In the genomic region with DNA sequence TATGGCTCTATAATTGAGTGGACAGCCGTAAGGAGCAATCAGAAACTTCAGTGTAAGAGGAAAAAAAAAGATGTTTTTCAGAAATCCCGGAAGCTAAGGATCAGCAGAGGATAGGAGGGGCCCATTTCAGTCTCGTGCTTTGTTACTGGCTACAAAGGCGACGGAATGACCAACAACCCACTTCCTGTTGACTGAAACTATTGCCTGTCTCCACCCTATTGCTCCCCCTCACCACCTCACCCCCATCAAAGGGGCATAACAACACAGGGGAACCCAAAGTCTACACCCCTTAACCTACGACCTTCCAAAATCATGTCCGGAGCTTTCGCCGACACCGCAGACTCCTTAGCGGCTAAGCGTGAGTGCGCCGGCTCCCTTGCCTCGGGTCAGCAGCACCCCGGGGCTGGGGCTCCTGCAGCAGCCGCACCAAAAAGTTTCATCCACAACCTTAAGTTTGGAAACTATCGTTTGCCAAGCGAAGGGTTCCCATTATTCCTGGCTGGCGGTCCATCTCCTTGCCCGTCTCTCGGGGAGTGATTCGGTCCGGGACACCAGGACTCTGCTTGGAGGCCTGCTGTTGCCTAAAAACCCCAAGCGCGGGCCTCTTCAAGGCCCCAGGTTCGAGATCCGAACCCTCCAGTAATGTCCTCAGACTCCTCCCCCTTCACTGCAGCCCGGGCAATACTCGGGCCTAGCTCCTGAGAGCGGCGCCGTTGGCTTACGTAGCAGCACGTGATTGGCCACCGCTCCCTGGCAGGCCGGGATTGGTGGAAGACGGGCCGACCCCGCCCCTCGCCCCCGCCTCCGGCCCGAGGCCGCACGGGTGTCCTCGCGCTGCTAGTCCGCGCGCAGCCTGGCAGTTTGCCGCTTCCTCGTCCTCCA, we compare ENCODE assay signal across 1 cellular context.
A peak's percentile ranks its signal among the peaks of the same experiment; 100 is the strongest.
TF ChIP-seq lines count a peak whose summit lies in the region.

A gene (plus strand): TSS at position 840 of the 882 bp plus-strand sequence. CDS start 53 bp downstream, outside the sequence.

TF ChIP-seq in K562, 482 proteins besides CTCF, POLR2A, EP300 and RAD21 (continued from another document and continues in another):
- TF ChIP-seq SIN3A (IDR thresholded peaks at IDR 0.05; ENCODE audit: borderline replicate concordance in 2 of 2, control insufficient read depth in 1 of 2, low read depth in 2 of 2, low read length in 2 of 2) (peak in 1 of 2 experiments; percentile 52; a peak in 1 of 4 replicates), FOXK2 (conservative IDR thresholded peaks at IDR 0.05 in 1 of 2, IDR thresholded peaks at IDR 0.05 in 1 of 2; ENCODE audit: low read depth in 2 of 2) (peak; percentile 93 to 95), KDM5B (IDR thresholded peaks at IDR 0.05; ENCODE audit: insufficient replicate concordance, low read depth, low read length) (peak; percentile 16), SP2 (IDR thresholded peaks at IDR 0.05; ENCODE audit: extremely low read depth, low read depth, low read length, poor library complexity, severe bottlenecking) (peak; percentile 41), TAF9B (IDR thresholded peaks at IDR 0.05; ENCODE audit: partially characterized antibody) (peak; percentile 74), NR2C1 (IDR thresholded peaks at IDR 0.05) (peak; percentile 80), NR2C1 (tag; IDR thresholded peaks at IDR 0.05) (peak; percentile 85), PCBP2 (IDR thresholded peaks at IDR 0.05; ENCODE audit: low read depth, low read length, poor library complexity, severe bottlenecking) (no peak), SIN3B (IDR thresholded peaks at IDR 0.05; ENCODE audit: low read depth) (peak; percentile 17; the same call in 1 of the 2 replicates), FOXA3 (CRISPR knock-in tag; conservative IDR thresholded peaks at IDR 0.05 in 1 of 2, IDR thresholded peaks at IDR 0.05 in 1 of 2) (peak; percentile 52 to 58; a peak in 2 of 4 replicates), NRF1 (conservative IDR thresholded peaks at IDR 0.05 in 1 of 2, IDR thresholded peaks at IDR 0.05 in 1 of 2) (peak; percentile 85 to 87), GABPA (tag; conservative IDR thresholded peaks at IDR 0.05; ENCODE audit: low read depth) (peak; percentile 85), YY1 (IDR thresholded peaks at IDR 0.05; ENCODE audit: borderline replicate concordance in 1 of 3, control insufficient read depth in 1 of 3, extremely low read depth in 1 of 3, insufficient read depth in 3 of 3, insufficient read length in 1 of 3, insufficient replicate concordance in 2 of 3, low read depth in 1 of 3, low read length in 2 of 3) (peak in 2 of 3 experiments; percentile 72 to 86), CBX8 (IDR thresholded peaks at IDR 0.05; ENCODE audit: borderline replicate concordance, extremely low read depth, low read depth, low read length, poor library complexity, severe bottlenecking) (no peak), SPI1 (IDR thresholded peaks at IDR 0.05; ENCODE audit: borderline replicate concordance, low read depth, low read length) (peak; percentile 74), L3MBTL2 (IDR thresholded peaks at IDR 0.05) (peak; percentile 44; the same call in 1 of the 2 replicates), FOS (IDR thresholded peaks at IDR 0.05; ENCODE audit: extremely low read depth, insufficient read length) (peak; percentile 78), HDAC1 (IDR thresholded peaks at IDR 0.05) (peak in 1 of 2 experiments; percentile 55; a peak in 2 of 4 replicates), PHTF2 (CRISPR knock-in tag; IDR thresholded peaks at IDR 0.05) (no peak), CHD2 (IDR thresholded peaks at IDR 0.05; ENCODE audit: low read depth, low read length) (peak; percentile 49), SLC30A9 (CRISPR knock-in tag; IDR thresholded peaks at IDR 0.05) (no peak), ZNF274 (IDR thresholded peaks at IDR 0.05; ENCODE audit: borderline replicate concordance, low read depth, low read length) (no peak), RFX5 (IDR thresholded peaks at IDR 0.05; ENCODE audit: low read depth, low read length) (0 out of 2 replicates have a peak, but pooled peaks have one; percentile 31), RUNX1 (IDR thresholded peaks at IDR 0.05; ENCODE audit: low read depth) (no peak), HMG20B (CRISPR knock-in tag; IDR thresholded peaks at IDR 0.05) (no peak), POLR2G (IDR thresholded peaks at IDR 0.05; ENCODE audit: low read depth, low read length) (peak; percentile 97), POLR2B (IDR thresholded peaks at IDR 0.05; ENCODE audit: low read depth, partially characterized antibody) (peak; percentile 54), CREB1 (IDR thresholded peaks at IDR 0.05) (peak; percentile 94), CREB1 (CRISPR knock-in tag; IDR thresholded peaks at IDR 0.05) (peak; percentile 96), HNRNPL (IDR thresholded peaks at IDR 0.05; ENCODE audit: low read depth, low read length) (no peak), TBL1XR1 (IDR thresholded peaks at IDR 0.05; ENCODE audit: low read length in 2 of 2) (peak in 1 of 2 experiments; percentile 56; a peak in 1 of 4 replicates), ZNF589 (CRISPR knock-in tag; IDR thresholded peaks at IDR 0.05; ENCODE audit: low read depth) (0 out of 2 replicates have a peak, but pooled peaks have one; percentile 15), CBX1 (IDR thresholded peaks at IDR 0.05; ENCODE audit: low read depth) (no peak), BRD9 (IDR thresholded peaks at IDR 0.05; ENCODE audit: low read depth, partially characterized antibody) (peak; percentile 51), SMAD4 (CRISPR knock-in tag; conservative IDR thresholded peaks at IDR 0.05) (0 out of 2 replicates have a peak, but pooled peaks have one; percentile 26)
- TF ChIP-seq, protein P1, sequence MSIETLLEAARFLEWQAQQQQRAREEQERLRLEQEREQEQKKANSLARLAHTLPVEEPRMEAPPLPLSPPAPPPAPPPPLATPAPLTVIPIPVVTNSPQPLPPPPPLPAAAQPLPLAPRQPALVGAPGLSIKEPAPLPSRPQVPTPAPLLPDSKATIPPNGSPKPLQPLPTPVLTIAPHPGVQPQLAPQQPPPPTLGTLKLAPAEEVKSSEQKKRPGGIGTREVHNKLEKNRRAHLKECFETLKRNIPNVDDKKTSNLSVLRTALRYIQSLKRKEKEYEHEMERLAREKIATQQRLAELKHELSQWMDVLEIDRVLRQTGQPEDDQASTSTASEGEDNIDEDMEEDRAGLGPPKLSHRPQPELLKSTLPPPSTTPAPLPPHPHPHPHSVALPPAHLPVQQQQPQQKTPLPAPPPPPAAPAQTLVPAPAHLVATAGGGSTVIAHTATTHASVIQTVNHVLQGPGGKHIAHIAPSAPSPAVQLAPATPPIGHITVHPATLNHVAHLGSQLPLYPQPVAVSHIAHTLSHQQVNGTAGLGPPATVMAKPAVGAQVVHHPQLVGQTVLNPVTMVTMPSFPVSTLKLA (conservative IDR thresholded peaks at IDR 0.05), result peak; percentile 57 to 79
- TF ChIP-seq, protein P2, sequence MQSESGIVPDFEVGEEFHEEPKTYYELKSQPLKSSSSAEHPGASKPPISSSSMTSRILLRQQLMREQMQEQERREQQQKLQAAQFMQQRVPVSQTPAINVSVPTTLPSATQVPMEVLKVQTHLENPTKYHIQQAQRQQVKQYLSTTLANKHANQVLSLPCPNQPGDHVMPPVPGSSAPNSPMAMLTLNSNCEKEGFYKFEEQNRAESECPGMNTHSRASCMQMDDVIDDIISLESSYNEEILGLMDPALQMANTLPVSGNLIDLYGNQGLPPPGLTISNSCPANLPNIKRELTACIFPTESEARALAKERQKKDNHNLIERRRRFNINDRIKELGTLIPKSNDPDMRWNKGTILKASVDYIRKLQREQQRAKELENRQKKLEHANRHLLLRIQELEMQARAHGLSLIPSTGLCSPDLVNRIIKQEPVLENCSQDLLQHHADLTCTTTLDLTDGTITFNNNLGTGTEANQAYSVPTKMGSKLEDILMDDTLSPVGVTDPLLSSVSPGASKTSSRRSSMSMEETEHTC (IDR thresholded peaks at IDR 0.05), result peak; percentile 75; the same call in 1 of the 2 replicates
- TF ChIP-seq, protein P3, sequence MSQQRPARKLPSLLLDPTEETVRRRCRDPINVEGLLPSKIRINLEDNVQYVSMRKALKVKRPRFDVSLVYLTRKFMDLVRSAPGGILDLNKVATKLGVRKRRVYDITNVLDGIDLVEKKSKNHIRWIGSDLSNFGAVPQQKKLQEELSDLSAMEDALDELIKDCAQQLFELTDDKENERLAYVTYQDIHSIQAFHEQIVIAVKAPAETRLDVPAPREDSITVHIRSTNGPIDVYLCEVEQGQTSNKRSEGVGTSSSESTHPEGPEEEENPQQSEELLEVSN (IDR thresholded peaks at IDR 0.05; ENCODE audit: borderline replicate concordance in 1 of 2, extremely low read depth in 1 of 2, insufficient read depth in 1 of 2, insufficient read length in 1 of 2, low read depth in 1 of 2, low read length in 1 of 2, poor library complexity in 1 of 2, severe bottlenecking in 1 of 2), result peak; percentile 65 to 78
- TF ChIP-seq, protein P4, sequence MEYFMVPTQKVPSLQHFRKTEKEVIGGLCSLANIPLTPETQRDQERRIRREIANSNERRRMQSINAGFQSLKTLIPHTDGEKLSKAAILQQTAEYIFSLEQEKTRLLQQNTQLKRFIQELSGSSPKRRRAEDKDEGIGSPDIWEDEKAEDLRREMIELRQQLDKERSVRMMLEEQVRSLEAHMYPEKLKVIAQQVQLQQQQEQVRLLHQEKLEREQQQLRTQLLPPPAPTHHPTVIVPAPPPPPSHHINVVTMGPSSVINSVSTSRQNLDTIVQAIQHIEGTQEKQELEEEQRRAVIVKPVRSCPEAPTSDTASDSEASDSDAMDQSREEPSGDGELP (CRISPR knock-in tag; IDR thresholded peaks at IDR 0.05; ENCODE audit: borderline replicate concordance), result peak; percentile 54; the same call in 1 of the 2 replicates
- TF ChIP-seq, protein P5, sequence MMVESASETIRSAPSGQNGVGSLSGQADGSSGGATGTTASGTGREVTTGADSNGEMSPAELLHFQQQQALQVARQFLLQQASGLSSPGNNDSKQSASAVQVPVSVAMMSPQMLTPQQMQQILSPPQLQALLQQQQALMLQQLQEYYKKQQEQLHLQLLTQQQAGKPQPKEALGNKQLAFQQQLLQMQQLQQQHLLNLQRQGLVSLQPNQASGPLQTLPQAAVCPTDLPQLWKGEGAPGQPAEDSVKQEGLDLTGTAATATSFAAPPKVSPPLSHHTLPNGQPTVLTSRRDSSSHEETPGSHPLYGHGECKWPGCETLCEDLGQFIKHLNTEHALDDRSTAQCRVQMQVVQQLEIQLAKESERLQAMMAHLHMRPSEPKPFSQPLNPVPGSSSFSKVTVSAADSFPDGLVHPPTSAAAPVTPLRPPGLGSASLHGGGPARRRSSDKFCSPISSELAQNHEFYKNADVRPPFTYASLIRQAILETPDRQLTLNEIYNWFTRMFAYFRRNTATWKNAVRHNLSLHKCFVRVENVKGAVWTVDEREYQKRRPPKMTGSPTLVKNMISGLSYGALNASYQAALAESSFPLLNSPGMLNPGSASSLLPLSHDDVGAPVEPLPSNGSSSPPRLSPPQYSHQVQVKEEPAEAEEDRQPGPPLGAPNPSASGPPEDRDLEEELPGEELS (CRISPR knock-in tag; IDR thresholded peaks at IDR 0.05; ENCODE audit: borderline replicate concordance), result peak; percentile 87
- TF ChIP-seq, protein P6, sequence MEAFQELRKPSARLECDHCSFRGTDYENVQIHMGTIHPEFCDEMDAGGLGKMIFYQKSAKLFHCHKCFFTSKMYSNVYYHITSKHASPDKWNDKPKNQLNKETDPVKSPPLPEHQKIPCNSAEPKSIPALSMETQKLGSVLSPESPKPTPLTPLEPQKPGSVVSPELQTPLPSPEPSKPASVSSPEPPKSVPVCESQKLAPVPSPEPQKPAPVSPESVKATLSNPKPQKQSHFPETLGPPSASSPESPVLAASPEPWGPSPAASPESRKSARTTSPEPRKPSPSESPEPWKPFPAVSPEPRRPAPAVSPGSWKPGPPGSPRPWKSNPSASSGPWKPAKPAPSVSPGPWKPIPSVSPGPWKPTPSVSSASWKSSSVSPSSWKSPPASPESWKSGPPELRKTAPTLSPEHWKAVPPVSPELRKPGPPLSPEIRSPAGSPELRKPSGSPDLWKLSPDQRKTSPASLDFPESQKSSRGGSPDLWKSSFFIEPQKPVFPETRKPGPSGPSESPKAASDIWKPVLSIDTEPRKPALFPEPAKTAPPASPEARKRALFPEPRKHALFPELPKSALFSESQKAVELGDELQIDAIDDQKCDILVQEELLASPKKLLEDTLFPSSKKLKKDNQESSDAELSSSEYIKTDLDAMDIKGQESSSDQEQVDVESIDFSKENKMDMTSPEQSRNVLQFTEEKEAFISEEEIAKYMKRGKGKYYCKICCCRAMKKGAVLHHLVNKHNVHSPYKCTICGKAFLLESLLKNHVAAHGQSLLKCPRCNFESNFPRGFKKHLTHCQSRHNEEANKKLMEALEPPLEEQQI (IDR thresholded peaks at IDR 0.05), result 0 out of 2 replicates have a peak, but pooled peaks have one; percentile 20
- TF ChIP-seq, protein P7, sequence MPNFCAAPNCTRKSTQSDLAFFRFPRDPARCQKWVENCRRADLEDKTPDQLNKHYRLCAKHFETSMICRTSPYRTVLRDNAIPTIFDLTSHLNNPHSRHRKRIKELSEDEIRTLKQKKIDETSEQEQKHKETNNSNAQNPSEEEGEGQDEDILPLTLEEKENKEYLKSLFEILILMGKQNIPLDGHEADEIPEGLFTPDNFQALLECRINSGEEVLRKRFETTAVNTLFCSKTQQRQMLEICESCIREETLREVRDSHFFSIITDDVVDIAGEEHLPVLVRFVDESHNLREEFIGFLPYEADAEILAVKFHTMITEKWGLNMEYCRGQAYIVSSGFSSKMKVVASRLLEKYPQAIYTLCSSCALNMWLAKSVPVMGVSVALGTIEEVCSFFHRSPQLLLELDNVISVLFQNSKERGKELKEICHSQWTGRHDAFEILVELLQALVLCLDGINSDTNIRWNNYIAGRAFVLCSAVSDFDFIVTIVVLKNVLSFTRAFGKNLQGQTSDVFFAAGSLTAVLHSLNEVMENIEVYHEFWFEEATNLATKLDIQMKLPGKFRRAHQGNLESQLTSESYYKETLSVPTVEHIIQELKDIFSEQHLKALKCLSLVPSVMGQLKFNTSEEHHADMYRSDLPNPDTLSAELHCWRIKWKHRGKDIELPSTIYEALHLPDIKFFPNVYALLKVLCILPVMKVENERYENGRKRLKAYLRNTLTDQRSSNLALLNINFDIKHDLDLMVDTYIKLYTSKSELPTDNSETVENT (CRISPR knock-in tag; IDR thresholded peaks at IDR 0.05), result no peak
- TF ChIP-seq, protein P8, sequence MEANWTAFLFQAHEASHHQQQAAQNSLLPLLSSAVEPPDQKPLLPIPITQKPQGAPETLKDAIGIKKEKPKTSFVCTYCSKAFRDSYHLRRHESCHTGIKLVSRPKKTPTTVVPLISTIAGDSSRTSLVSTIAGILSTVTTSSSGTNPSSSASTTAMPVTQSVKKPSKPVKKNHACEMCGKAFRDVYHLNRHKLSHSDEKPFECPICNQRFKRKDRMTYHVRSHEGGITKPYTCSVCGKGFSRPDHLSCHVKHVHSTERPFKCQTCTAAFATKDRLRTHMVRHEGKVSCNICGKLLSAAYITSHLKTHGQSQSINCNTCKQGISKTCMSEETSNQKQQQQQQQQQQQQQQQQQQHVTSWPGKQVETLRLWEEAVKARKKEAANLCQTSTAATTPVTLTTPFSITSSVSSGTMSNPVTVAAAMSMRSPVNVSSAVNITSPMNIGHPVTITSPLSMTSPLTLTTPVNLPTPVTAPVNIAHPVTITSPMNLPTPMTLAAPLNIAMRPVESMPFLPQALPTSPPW (CRISPR knock-in tag; IDR thresholded peaks at IDR 0.05), result peak; percentile 78
- TF ChIP-seq, protein P9, sequence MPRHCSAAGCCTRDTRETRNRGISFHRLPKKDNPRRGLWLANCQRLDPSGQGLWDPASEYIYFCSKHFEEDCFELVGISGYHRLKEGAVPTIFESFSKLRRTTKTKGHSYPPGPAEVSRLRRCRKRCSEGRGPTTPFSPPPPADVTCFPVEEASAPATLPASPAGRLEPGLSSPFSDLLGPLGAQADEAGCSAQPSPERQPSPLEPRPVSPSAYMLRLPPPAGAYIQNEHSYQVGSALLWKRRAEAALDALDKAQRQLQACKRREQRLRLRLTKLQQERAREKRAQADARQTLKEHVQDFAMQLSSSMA (CRISPR knock-in tag; IDR thresholded peaks at IDR 0.05), result no peak
